ENCODE assay signal across 8 cellular contexts in the genomic region with DNA sequence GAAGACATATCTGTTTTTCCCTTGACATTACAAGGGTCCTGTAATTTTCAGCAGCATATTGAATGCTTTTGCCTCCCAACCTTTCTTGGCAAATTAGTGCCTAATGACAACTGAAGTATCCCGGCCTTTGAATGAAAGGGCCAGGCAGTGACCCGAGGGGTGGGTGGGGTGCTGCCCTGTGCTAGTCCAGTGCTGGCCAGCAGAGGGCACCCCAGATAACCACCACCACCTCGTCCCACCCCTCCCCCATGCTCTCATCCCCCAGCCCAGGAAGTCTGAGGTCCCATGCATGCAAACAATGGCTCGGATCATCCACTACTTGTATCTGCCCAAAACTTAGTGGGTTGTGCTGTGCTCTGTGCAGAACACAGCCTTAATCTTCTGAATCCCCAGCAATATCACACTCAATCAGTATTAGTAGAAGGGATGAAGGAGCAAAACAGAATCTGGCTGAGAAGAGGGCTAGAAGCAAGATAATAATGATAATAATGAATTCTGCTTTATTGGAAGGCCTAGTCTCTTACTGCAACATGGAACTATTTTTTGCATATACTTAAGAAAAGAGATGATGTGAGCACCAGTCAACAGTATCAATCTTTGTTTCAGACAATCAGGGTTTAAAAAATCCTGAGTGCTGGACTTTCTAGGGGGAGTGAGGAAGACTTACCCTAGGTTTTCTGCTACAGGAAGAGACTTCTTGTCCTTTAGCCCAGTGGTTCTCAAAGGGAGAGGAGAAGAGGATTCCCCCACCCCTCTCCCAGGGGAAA. TPM values are rescaled to one million over a fixed set of nuclear protein-coding genes. Genes with fewer than 3 reads are reported as not detected.
DNase-seq lines count a peak whose midpoint lies in the region; ATAC-seq and TF ChIP-seq lines count a peak whose summit lies in the region.

No MANE protein-coding gene starts in this region.

- 18 to 20% methylated on average over 2 to 3 of the region's 4 CpGs for WGBS in endodermal cell (ENCODE audit: insufficient coverage in 1 of 2, insufficient read length in 1 of 2), 2 experiments

- peak overlapping the region; percentile 53 for H3K27ac Mint-ChIP-seq in endodermal cell

- peaks cover 38% of the 10 kb centered on the region for H3K4me1 Mint-ChIP-seq in endodermal cell

- no peak overlapping the region for H3K4me3 Mint-ChIP-seq in endodermal cell

- POLR2A ChIA-PET in HEK293T (lab: Yijun Ruan, JAX) = no interaction called here

- H3K27me3 Mint-ChIP-seq in endodermal cell (ENCODE audit: insufficient read depth) = peaks cover 34% of the 10 kb centered on the region

- H3K9ac ChIP-seq in endodermal cell (ENCODE audit: extremely low read depth, low read length, poor library complexity, severe bottlenecking) = no peak overlapping the region

- CTCF ChIA-PET in HEK293T (lab: Yijun Ruan, JAX) = no interaction called here

- H3K4me3 ChIP-seq in endodermal cell (ENCODE audit: low read length) = no peak overlapping the region

- DNase-seq in ELR (ENCODE audit: low read depth) (peak; percentile 55), HEK293T (ENCODE audit: extremely low spot score) (peak; percentile 74), NCI-H510A (lab: John Stamatoyannopoulos, UW) (peak; percentile 39), endodermal cell (peak; percentile 95), mucosa of gallbladder (ENCODE audit: low spot score) (peak; percentile 27), middle frontal gyrus (ENCODE audit: extremely low spot score, low spot score) (no peak)
- DNase-seq in activated CD8-positive, alpha-beta memory T cell treated with anti-CD3 and anti-CD28 coated beads for 24 hours = peak; percentile 82
- DNase-seq in stimulated activated naive CD8-positive, alpha-beta T cell treated with anti-CD3 and anti-CD28 coated beads, Interleukin-15, Interleukin-2, amounts not matched to agents 100 U/mL and 50 U/mL, for 24 hours = peak; percentile 80

- peaks cover 6% of the 10 kb centered on the region for H3K4me1 ChIP-seq in endodermal cell (ENCODE audit: control insufficient read depth, insufficient read depth, low read length)

- H3K9me3 ChIP-seq in endodermal cell (ENCODE audit: control insufficient read depth, low read length) = no peaks in the 10 kb centered on the region

- no peaks in the 10 kb centered on the region for H3K36me3 ChIP-seq in endodermal cell (ENCODE audit: control insufficient read depth, insufficient read depth, low read length)

- peak; percentile 65 for ATAC-seq in stimulated activated naive CD8-positive, alpha-beta T cell treated with anti-CD3 and anti-CD28 coated beads, Interleukin-15, Interleukin-2, amounts not matched to agents 100 U/mL and 50 U/mL, for 24 hours

- peak; percentile 99 for TF ChIP-seq CTCF in endodermal cell (conservative IDR thresholded peaks at IDR 0.05)

- no peak overlapping the region for H3K27ac ChIP-seq in endodermal cell (ENCODE audit: low read depth, low read length)

- no peaks in the 10 kb centered on the region for H3K9me3 Mint-ChIP-seq in endodermal cell

- H3K27me3 ChIP-seq in endodermal cell (ENCODE audit: control insufficient read depth, insufficient read depth, low read length, poor library complexity, severe bottlenecking) = peaks cover 10% of the 10 kb centered on the region

- no peaks in the 10 kb centered on the region for H3K36me3 Mint-ChIP-seq in endodermal cell (ENCODE audit: low read depth)

TF ChIP-seq in HEK293T, 16 proteins besides CTCF, POLR2A, EP300 and RAD21:
- TF ChIP-seq HDGF (IDR thresholded peaks at IDR 0.05; ENCODE audit: borderline replicate concordance) = no peak
- no peak for TF ChIP-seq ARNT (IDR thresholded peaks at IDR 0.05)
- no peak for TF ChIP-seq ELF4 (IDR thresholded peaks at IDR 0.05)
- TF ChIP-seq, protein P1, sequence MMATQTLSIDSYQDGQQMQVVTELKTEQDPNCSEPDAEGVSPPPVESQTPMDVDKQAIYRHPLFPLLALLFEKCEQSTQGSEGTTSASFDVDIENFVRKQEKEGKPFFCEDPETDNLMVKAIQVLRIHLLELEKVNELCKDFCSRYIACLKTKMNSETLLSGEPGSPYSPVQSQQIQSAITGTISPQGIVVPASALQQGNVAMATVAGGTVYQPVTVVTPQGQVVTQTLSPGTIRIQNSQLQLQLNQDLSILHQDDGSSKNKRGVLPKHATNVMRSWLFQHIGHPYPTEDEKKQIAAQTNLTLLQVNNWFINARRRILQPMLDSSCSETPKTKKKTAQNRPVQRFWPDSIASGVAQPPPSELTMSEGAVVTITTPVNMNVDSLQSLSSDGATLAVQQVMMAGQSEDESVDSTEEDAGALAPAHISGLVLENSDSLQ (IDR thresholded peaks at IDR 0.05) = no peak
- TF ChIP-seq SUZ12 (IDR thresholded peaks at IDR 0.05) = no peak
- no peak for TF ChIP-seq FOXA1 (IDR thresholded peaks at IDR 0.05)
- TF ChIP-seq L3MBTL2 (conservative IDR thresholded peaks at IDR 0.05) = no peak
- no peak for TF ChIP-seq FOXK2 (IDR thresholded peaks at IDR 0.05)
- TF ChIP-seq BHLHE40 (IDR thresholded peaks at IDR 0.05; ENCODE audit: borderline replicate concordance) = no peak
- TF ChIP-seq TARDBP (IDR thresholded peaks at IDR 0.05) = no peak
- TF ChIP-seq LEF1 (IDR thresholded peaks at IDR 0.05; ENCODE audit: borderline replicate concordance) = no peak
- no peak for TF ChIP-seq NFRKB (IDR thresholded peaks at IDR 0.05)

RNA-seq across cellular contexts. Expression of gene ATP12A, which starts 3.8 kb away (rescaled TPM):
- total RNA-seq in endodermal cell (10 to 100 TPM in 1 of 2 donors, 1 to 10 TPM in 1; 4.9 to 10.5 TPM), mucosa of gallbladder (not detected)
- polyA plus RNA-seq in endodermal cell (2013, experiment 1 of 2) = 1.1 TPM
- 1.6 TPM for polyA plus RNA-seq in endodermal cell (2013, experiment 2 of 2)
